ENCODE assay signal across 8 cellular contexts in the genomic region with DNA sequence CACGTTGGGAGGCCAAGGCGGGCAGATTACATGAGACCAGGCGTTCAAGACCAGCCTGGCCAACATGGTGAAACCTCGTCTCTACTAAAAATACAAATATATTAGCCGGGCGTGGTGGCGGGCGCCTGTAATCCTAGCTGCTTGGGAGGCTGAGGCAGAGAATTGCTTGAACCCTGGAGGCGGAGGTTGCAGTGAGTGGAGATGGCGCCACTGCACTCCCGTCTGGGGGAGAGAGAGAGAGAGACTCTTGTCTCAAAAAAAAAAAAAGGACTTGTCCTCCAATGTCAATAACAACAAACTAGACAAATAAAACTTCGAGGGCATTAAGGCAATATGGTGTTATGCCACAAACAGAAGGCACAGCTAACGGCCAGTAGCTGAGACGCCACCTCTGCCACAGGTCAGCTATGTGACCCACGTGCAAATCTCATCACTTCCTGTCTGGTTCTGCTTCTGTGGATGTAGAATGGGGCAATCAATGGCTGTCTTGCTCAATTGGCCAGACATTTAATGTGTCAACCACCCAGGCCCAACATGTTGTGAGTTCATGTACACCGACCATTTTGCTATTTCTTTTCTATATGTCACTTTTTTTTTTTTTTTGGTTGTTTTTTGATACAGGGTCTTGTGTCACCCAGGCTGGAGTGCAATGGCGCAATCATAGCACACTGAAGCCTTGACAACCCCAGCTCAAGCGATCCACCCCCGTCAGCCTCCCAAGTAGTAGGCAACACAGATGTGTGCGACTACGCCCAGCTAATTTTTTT. TPM values are rescaled to one million over a fixed set of nuclear protein-coding genes. Genes with fewer than 3 reads are reported as not detected.
DNase-seq lines count a peak whose midpoint lies in the region; ATAC-seq and TF ChIP-seq lines count a peak whose summit lies in the region.

No MANE protein-coding gene starts in this region.

- ATAC-seq in GM21423 (IDR thresholded peaks at IDR 0.05; ENCODE audit: unreplicated experiment), result no peak

- no peaks in the 10 kb centered on the region for H3K27me3 ChIP-seq in esophagus squamous epithelium
- H3K27me3 ChIP-seq in neural progenitor cell, result no peaks in the 10 kb centered on the region

- peak overlapping the region; percentile 75 to 96 (median 94) for H3K4me3 ChIP-seq in esophagus squamous epithelium
- peak overlapping the region; percentile 88 for H3K4me3 ChIP-seq in neural progenitor cell

- peaks cover 19% of the 10 kb centered on the region for H3K4me1 Mint-ChIP-seq in neural progenitor cell

- peaks cover 2% of the 10 kb centered on the region for H3K27me3 Mint-ChIP-seq in neural progenitor cell (ENCODE audit: insufficient read depth, low read depth)

- DNase-seq in EH (ENCODE audit: low read depth) (peak; percentile 45), HuH-7.5 (ENCODE audit: low spot score) (peak; percentile 49), esophagus squamous epithelium (lab: John Stamatoyannopoulos, UW) (peak; percentile 10), neural progenitor cell (ENCODE audit: low spot score) (no peak), AG08396 (ENCODE audit: low spot score) (no peak), DMS79 (lab: John Stamatoyannopoulos, UW) (no peak)
- peak; percentile 32 for DNase-seq in activated CD4-positive, alpha-beta T cell treated with anti-CD3 and anti-CD28 coated beads for 48 hours

- peaks cover 0 to 12% (median 0%) of the 10 kb centered on the region in 3 donors for H3K36me3 ChIP-seq in esophagus squamous epithelium
- H3K36me3 ChIP-seq in neural progenitor cell, result no peaks in the 10 kb centered on the region

- H3K9me3 Mint-ChIP-seq in neural progenitor cell, result no peaks in the 10 kb centered on the region

- intact Hi-C loops in esophagus squamous epithelium (cut with DNase I), result loop anchor here (5.0 kb wide), 1 partner anchor 54 kb away; the partner anchor contains the start of gene ZC3H7A

- TF ChIP-seq CTCF in esophagus squamous epithelium (IDR thresholded peaks at IDR 0.05), result no peak
- no peak for TF ChIP-seq CTCF in neural progenitor cell (IDR thresholded peaks at IDR 0.05)

- peaks cover under 1% of the 10 kb centered on the region for H3K36me3 Mint-ChIP-seq in neural progenitor cell

- H3K4me1 ChIP-seq in esophagus squamous epithelium (peaks cover 14 to 43% (median 19%) of the 10 kb centered on the region in 3 donors), neural progenitor cell (peaks cover 6% of the 10 kb centered on the region)

- peak overlapping the region; percentile 91 for H2AFZ ChIP-seq in neural progenitor cell (replicated peaks)

- H3K9me3 ChIP-seq in esophagus squamous epithelium (no peaks in the 10 kb centered on the region), neural progenitor cell (ENCODE audit: low read depth) (no peaks in the 10 kb centered on the region)

- H3K27ac Mint-ChIP-seq in neural progenitor cell, result peak overlapping the region; percentile 27

- H3K27ac ChIP-seq in esophagus squamous epithelium, result peak overlapping the region; percentile 98 to 100 (median 99)
- no peak overlapping the region for H3K27ac ChIP-seq in neural progenitor cell

- TF ChIP-seq POLR2A in esophagus squamous epithelium (IDR thresholded peaks at IDR 0.05), result no peak

- WGBS in esophagus squamous epithelium, 2 donors, result 42 to 48% methylated on average over 14 to 17 of the region's 21 CpGs

- H4K20me1 ChIP-seq in neural progenitor cell (ENCODE audit: low read depth), result peaks cover 21% of the 10 kb centered on the region

- peaks cover 12% of the 10 kb centered on the region for H3F3A ChIP-seq in neural progenitor cell (ENCODE audit: low read depth)

- H3K9ac ChIP-seq in neural progenitor cell, result no peak overlapping the region

- H3K79me2 ChIP-seq in neural progenitor cell (ENCODE audit: low read depth), result peaks cover 28% of the 10 kb centered on the region

- H3K4me2 ChIP-seq in neural progenitor cell, result peak overlapping the region; percentile 85

- peak overlapping the region; percentile 87 for H3K4me3 Mint-ChIP-seq in neural progenitor cell

RNA-seq across cellular contexts. Expression of gene TXNDC11, which starts 0.8 kb away (rescaled TPM):
- total RNA-seq in esophagus squamous epithelium, result 10 to 100 TPM; 26.0 to 39.1 (median 35.9) TPM
- 7.4 and 11.4 TPM in 2 replicates for total RNA-seq in neural progenitor cell (ENCODE audit: low replicate concordance)

RNA-seq across cellular contexts. Expression of gene ZC3H7A, which starts 53.6 kb away (rescaled TPM):
- total RNA-seq in esophagus squamous epithelium, result 10 to 100 TPM; 16.6 to 34.1 (median 30.2) TPM
- 33.8 and 82.6 TPM in 2 replicates for total RNA-seq in neural progenitor cell (ENCODE audit: low replicate concordance)

Comparison
In these comparisons a context has a peak if more than half of its experiments do, and no peak if none do; other contexts are left out.
1. DNase-seq: peak in EH (single experiment), HuH-7.5 (single experiment), activated CD4-positive, alpha-beta T cell treated with anti-CD3 and anti-CD28 coated beads for 48 hours (single experiment) and esophagus squamous epithelium (single experiment); none in neural progenitor cell (single experiment), AG08396 (single experiment) and DMS79 (single experiment).